ENCODE assay signal across 25 cellular contexts in the genomic region with DNA sequence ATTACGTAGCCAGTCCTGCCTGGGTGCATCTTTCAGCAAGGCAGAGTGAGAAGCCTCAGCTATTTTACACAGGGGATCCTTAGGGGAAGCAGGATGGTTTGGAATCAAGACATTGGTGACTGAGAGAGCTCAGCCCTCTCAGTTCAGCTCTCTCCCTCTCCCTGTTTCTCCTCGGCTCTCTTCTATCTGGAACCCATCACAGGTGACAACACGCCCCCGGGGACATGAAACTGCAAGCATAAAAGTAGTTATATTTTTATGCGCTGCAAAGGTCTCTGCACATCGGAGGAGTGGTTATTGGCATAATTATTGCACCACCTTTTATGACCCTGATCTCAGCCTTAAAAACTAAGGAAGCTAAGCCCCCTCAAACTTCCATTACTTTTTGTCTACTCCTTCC. TPM values are rescaled to one million over a fixed set of nuclear protein-coding genes. Genes with fewer than 3 reads are reported as not detected.
"Had no signal": no experiment of that assay in that cellular context is flagged by ENCODE, and none has a peak within 500 bp of the region (broad histone marks: within the 10 kb centered on the region; RNA-seq: fewer than 3 reads in every experiment).

No MANE protein-coding gene starts in this region.

- DNase-seq: activated B cell treated with CpG ODN at 0.5 μM for 24 hours; activated CD4-positive, alpha-beta T cell treated with anti-CD3 and anti-CD28 coated beads for 1 hour; activated CD4-positive, alpha-beta T cell treated with anti-CD3 and anti-CD28 coated beads, Interleukin-2, amount 10 ng/mL, durations not matched to agents 24 days and 14 days; activated CD4-positive, alpha-beta T cell treated with anti-CD3 and anti-CD28 coated beads, Interleukin-2, amount 50 U/mL, for 48 hours; activated CD8-positive, alpha-beta memory T cell treated with anti-CD3 and anti-CD28 coated beads, Interleukin-2, amount 10 ng/mL, durations not matched to agents 7 days and 5 days; activated effector memory CD4-positive, alpha-beta T cell treated with Interleukin-2 at 50 U/mL for 16 hours; activated naive CD4-positive, alpha-beta T cell treated with Interleukin-2 at 50 U/mL for 16 hours; activated naive CD8-positive, alpha-beta T cell treated with anti-CD3 and anti-CD28 coated beads, Interleukin-2, amount 50 U/mL, for 24 hours; activated T-cell treated with anti-CD3 and anti-CD28 coated beads, Interleukin-2, amount 50 U/mL, for 24 hours; amniotic stem cell; KG1; NCI-H1048; NCI-H1694; NCI-H2029 treated with DMSO at 0.1 percent for 48 hours; NCI-H345; NCI-H510A; NCI-H526 treated with DMSO at 0.1 percent for 48 hours; NCI-H82; OCI-M1; SHP77 treated with DMSO at 0.1 percent for 48 hours; T-cell; T-helper 2 cell; T1000 had no signal

- ATAC-seq: activated CD8-positive, alpha-beta memory T cell treated with anti-CD3 and anti-CD28 coated beads, Interleukin-2, amount 10 ng/mL, durations not matched to agents 7 days and 5 days; activated naive CD4-positive, alpha-beta T cell treated with anti-CD3 and anti-CD28 coated beads, Interleukin-2, amount 50 U/mL, for 72 hours; activated naive CD8-positive, alpha-beta T cell treated with anti-CD3 and anti-CD28 coated beads, Interleukin-2, amount 50 U/mL, for 24 hours; T-cell had no signal

RNA-seq across cellular contexts. Expression of a gene that starts 14.2 kb away (rescaled TPM):
- total RNA-seq: LHCN-M2 had no signal
